ENCODE assay signal across 29 cellular contexts in the genomic region with DNA sequence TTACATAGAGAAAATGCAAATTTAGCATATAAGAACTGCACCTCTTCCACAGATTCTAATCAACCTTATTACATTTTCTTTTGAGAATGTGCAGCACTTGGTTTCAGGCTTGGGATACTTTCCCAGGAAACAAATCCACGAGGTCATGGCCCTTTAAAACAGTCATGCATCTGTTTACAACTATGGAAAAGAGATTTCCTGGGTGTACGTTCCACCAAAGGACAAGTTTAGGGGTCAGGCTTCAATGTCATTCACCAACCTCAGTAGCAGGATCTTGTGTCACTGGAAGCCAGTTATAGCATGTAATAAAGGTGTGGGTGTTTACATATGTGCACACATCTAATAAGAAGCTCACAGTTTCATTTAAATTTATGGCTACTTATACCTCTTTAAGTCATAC. TPM values are rescaled to one million over a fixed set of nuclear protein-coding genes. Genes with fewer than 3 reads are reported as not detected.
DNase-seq lines count a peak whose midpoint lies in the region; ATAC-seq, FAIRE-seq and TF ChIP-seq lines count a peak whose summit lies in the region.
"Had no signal": no experiment of that assay in that cellular context is flagged by ENCODE, and none has a peak within 500 bp of the region (broad histone marks: within the 10 kb centered on the region; RNA-seq: fewer than 3 reads in every experiment).

No MANE protein-coding gene starts in this region.

- POLR2A ChIA-PET in HCT116 (lab: Charles Lee) = interaction anchor here (2.0 kb wide), 1 partner anchor 49 kb away, joined by 11 read pairs; the partner anchor contains the start of gene AREG

- FAIRE-seq in GM19239 (lab: Jason Lieb, UNC) = no peak
- FAIRE-seq: GM18507 had no signal

- TF ChIP-seq POLR2A in HCT116 (IDR thresholded peaks at IDR 0.05; ENCODE audit: borderline replicate concordance, extremely low read depth, insufficient read depth, insufficient read length) (no peak), transverse colon (IDR thresholded peaks at IDR 0.05) (no peak)

- 10% methylated on average over 2 of the region's 2 CpGs; no CpG with 5 or more reads in 1 of the 2 donors for WGBS in transverse colon (ENCODE audit: low coverage in 1 of 2), 2 donors

- peak overlapping the region; percentile 28; the same call in 1 of the 2 replicates for H3K9ac ChIP-seq in HCT116 (ENCODE audit: low read length)

- CTCF ChIA-PET in HCT116 (lab: Charles Lee) = no interaction called here

- H3K27ac ChIP-seq in HCT116 (ENCODE audit: low read depth, low read length) = peak overlapping the region; percentile 86; the same call in 1 of the 2 replicates
- H3K27ac ChIP-seq in transverse colon = peak overlapping the region; percentile 47 to 81 (median 70)
- H3K27ac ChIP-seq: foreskin keratinocyte, right lobe of liver, thyroid gland had no signal

- in situ Hi-C loops in transverse colon (cut with MboI; ENCODE audit: low pct_ligation_motif_present in 1 of 4, low pct_unique_long_range_greater_than_20kb in 1 of 4, low sequenced_read_pairs in 3 of 4) = no loop called here

- no peak for TF ChIP-seq EP300 in transverse colon (IDR thresholded peaks at IDR 0.05; ENCODE audit: low read depth)

- no peak for ATAC-seq in HCT116
- ATAC-seq: foreskin keratinocyte, right lobe of liver, Right ventricle myocardium inferior had no signal

- peak overlapping the region; percentile 62 for H3K4me2 ChIP-seq in HCT116 (ENCODE audit: low read length)

- H4K20me1 ChIP-seq in HCT116 (ENCODE audit: insufficient read depth) = no peaks in the 10 kb centered on the region

- RAD21 ChIA-PET in HCT116 (lab: Charles Lee; ENCODE audit: low non-redundant PET in 1 of 2, low total read pairs in 2 of 2, uncharacterized antibody in 2 of 2, unreplicated experiment in 2 of 2) = no interaction called here

- DNase-seq in HCT116 (ENCODE audit: low read depth, low spot score) (no peak), amniotic epithelial cell (ENCODE audit: low read depth) (peak; percentile 67), fibroblast of villous mesenchyme (ENCODE audit: low read depth) (peak; percentile 93), transverse colon (no peak), NCI-H446 treated with DMSO at 0.1 percent for 48 hours (lab: John Stamatoyannopoulos, UW) (no peak), GM19239 (ENCODE audit: insufficient read length, low spot score) (no peak), AML-193 (lab: John Stamatoyannopoulos, UW) (no peak)
- DNase-seq: activated CD4-positive, alpha-beta T cell treated with anti-CD3 and anti-CD28 coated beads, Interleukin-2, amount 50 U/mL, for 4 hours; activated CD4-positive, CD25-positive, alpha-beta regulatory T cell; activated naive CD4-positive, alpha-beta T cell treated with anti-CD3 and anti-CD28 coated beads, Interleukin-2, amount 10 ng/mL, durations not matched to agents 7 days and 5 days; amygdala; CD8-positive, alpha-beta memory T cell; cerebellar nuclear complex; DMS153; foreskin keratinocyte; GF-D8; H7; NCI-H1105 treated with DMSO at 0.1 percent for 48 hours; NCI-H2029; NCI-H2227 treated with DMSO at 0.1 percent for 48 hours; NCI-H774; right lobe of liver; stimulated activated CD4-positive, alpha-beta T cell treated with anti-CD3 and anti-CD28 coated beads, Interleukin-15, amount 100 ng/mL, for 24 hours; thyroid gland had no signal

- TF ChIP-seq CTCF in HCT116 (IDR thresholded peaks at IDR 0.05 in 2 of 3, conservative IDR thresholded peaks at IDR 0.05 in 1 of 3; ENCODE audit: borderline replicate concordance in 1 of 3, insufficient read depth in 1 of 3, low read depth in 2 of 3, low read length in 2 of 3) (no peak), fibroblast of villous mesenchyme (IDR thresholded peaks at IDR 0.05; ENCODE audit: insufficient read depth, low read depth, low read length) (no peak), transverse colon (IDR thresholded peaks at IDR 0.05) (no peak)

- H3K4me3 ChIP-seq in HCT116 (replicated peaks in 1 of 2; ENCODE audit: low read depth in 1 of 2, low read length in 2 of 2) (no peak overlapping the region), fibroblast of villous mesenchyme (ENCODE audit: low read depth, low read length) (no peak overlapping the region), transverse colon (no peak overlapping the region)
- H3K4me3 ChIP-seq: right lobe of liver, thyroid gland had no signal

- H3K27me3 ChIP-seq in HCT116 (ENCODE audit: insufficient read depth, low read length) (no peaks in the 10 kb centered on the region), transverse colon (no peaks in the 10 kb centered on the region)
- H3K27me3 ChIP-seq: foreskin keratinocyte, right lobe of liver, thyroid gland had no signal

- peak overlapping the region; percentile 25 for H2AFZ ChIP-seq in HCT116 (ENCODE audit: low read depth, low read length, poor library complexity, severe bottlenecking)

- TF ChIP-seq RAD21 in HCT116 (IDR thresholded peaks at IDR 0.05; ENCODE audit: low read depth) = no peak

- H3K79me2 ChIP-seq in HCT116 (ENCODE audit: insufficient read depth, low read length) = no peaks in the 10 kb centered on the region

- H3K9me3 ChIP-seq in HCT116 (ENCODE audit: control insufficient read depth in 1 of 2, insufficient read depth in 1 of 2, low read depth in 1 of 2, low read length in 2 of 2) (no peaks in the 10 kb centered on the region), transverse colon (no peaks in the 10 kb centered on the region)
- H3K9me3 ChIP-seq: right lobe of liver, thyroid gland had no signal

- H3K4me1 ChIP-seq in HCT116 (ENCODE audit: control insufficient read depth in 1 of 2, insufficient read depth in 2 of 2, low read length in 2 of 2) = peaks cover 28 to 73% of the 10 kb centered on the region in 2 experiments
- H3K4me1 ChIP-seq in transverse colon = peaks cover 0 to 19% (median 7%) of the 10 kb centered on the region in 4 donors
- H3K4me1 ChIP-seq: right lobe of liver, thyroid gland had no signal

- BruUV-seq in HCT116 (replicated peaks; lab: Mats Ljungman, UMichigan) = no TSS peak

- H3K9me2 ChIP-seq in HCT116 (ENCODE audit: insufficient read depth) = no peaks in the 10 kb centered on the region; the same call in 1 of the 2 replicates

- intact Hi-C loops in HCT116 (cut with micrococcal nuclease) (no loop called here), transverse colon (cut with DNase I; ENCODE audit: low total_unique reads) (no loop called here)

- no peaks in the 10 kb centered on the region for H3K36me3 ChIP-seq in HCT116 (ENCODE audit: control insufficient read depth in 1 of 2, insufficient read depth in 2 of 2, low read length in 2 of 2)
- H3K36me3 ChIP-seq in transverse colon = no peaks in the 10 kb centered on the region
- H3K36me3 ChIP-seq: right lobe of liver, thyroid gland had no signal

TF ChIP-seq in HCT116, 20 proteins besides CTCF, POLR2A, EP300 and RAD21:
- TF ChIP-seq SIN3A (IDR thresholded peaks at IDR 0.05; ENCODE audit: low read depth) (no peak), ZNF274 (IDR thresholded peaks at IDR 0.05; ENCODE audit: low read depth, low read length) (no peak), FOSL1 (IDR thresholded peaks at IDR 0.05; ENCODE audit: low read depth) (no peak), CBX3 (IDR thresholded peaks at IDR 0.05; ENCODE audit: low read depth) (no peak), JUND (IDR thresholded peaks at IDR 0.05) (no peak), SP1 (IDR thresholded peaks at IDR 0.05; ENCODE audit: low read depth) (no peak), POLR2AphosphoS5 (IDR thresholded peaks at IDR 0.05; ENCODE audit: low read depth, low read length) (no peak), SRF (IDR thresholded peaks at IDR 0.05; ENCODE audit: low read depth) (no peak), ATF3 (IDR thresholded peaks at IDR 0.05) (no peak), YY1 (IDR thresholded peaks at IDR 0.05; ENCODE audit: extremely low read depth, insufficient replicate concordance, low read depth, low read length) (no peak)
- TF ChIP-seq, protein P1, sequence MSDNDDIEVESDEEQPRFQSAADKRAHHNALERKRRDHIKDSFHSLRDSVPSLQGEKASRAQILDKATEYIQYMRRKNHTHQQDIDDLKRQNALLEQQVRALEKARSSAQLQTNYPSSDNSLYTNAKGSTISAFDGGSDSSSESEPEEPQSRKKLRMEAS (IDR thresholded peaks at IDR 0.05) = no peak
- TF ChIP-seq, protein P2, sequence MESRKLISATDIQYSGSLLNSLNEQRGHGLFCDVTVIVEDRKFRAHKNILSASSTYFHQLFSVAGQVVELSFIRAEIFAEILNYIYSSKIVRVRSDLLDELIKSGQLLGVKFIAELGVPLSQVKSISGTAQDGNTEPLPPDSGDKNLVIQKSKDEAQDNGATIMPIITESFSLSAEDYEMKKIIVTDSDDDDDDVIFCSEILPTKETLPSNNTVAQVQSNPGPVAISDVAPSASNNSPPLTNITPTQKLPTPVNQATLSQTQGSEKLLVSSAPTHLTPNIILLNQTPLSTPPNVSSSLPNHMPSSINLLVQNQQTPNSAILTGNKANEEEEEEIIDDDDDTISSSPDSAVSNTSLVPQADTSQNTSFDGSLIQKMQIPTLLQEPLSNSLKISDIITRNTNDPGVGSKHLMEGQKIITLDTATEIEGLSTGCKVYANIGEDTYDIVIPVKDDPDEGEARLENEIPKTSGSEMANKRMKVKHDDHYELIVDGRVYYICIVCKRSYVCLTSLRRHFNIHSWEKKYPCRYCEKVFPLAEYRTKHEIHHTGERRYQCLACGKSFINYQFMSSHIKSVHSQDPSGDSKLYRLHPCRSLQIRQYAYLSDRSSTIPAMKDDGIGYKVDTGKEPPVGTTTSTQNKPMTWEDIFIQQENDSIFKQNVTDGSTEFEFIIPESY (IDR thresholded peaks at IDR 0.05; ENCODE audit: extremely low read depth, insufficient replicate concordance, low read length) = no peak

RNA-seq across cellular contexts. Expression of gene EREG, which starts 30.7 kb away (rescaled TPM):
- total RNA-seq in HCT116 (2021; ENCODE audit: unreplicated experiment) = 498 TPM
- 167 and 184 TPM in 2 replicates for polyA plus RNA-seq in HCT116 (2012)
- total RNA-seq in fibroblast of villous mesenchyme = 1.3 and 5.2 TPM in 2 replicates
- 1 to 10 TPM in 3 of 4 donors, not detected in 1; 1.2 to 4.0 (median 4.0) TPM for total RNA-seq in transverse colon
- total RNA-seq: activated T-helper 1 cell treated with anti-CD3 and anti-CD28 coated beads, Interleukin-12 subunit alpha, Interleukin-12 subunit beta, Interleukin-2, Interleukin-4 antibody, amounts not matched to agents 30 ng/mL and 10 ng/mL and 1 ng/mL, durations not matched to agents 14 hours and 24 hours and 36 hours; B cell; CD8-positive, alpha-beta memory T cell; H7; neural crest cell; Right ventricle myocardium inferior had no signal
- polyA plus RNA-seq: CD8-positive, alpha-beta memory T cell had no signal

RNA-seq across cellular contexts. Expression of gene AREG, which starts 49.3 kb away (rescaled TPM):
- 739 TPM for total RNA-seq in HCT116 (2021; ENCODE audit: unreplicated experiment)
- polyA plus RNA-seq in HCT116 (2012) = 858 and 927 TPM in 2 replicates
- under 0.01 TPM in 1 of 2 replicates, not detected in the other for total RNA-seq in fibroblast of villous mesenchyme
- total RNA-seq in transverse colon = 10 to 100 TPM; 16.4 to 44.2 (median 27.1) TPM
- total RNA-seq: H7, neural crest cell had no signal

Comparison
In these comparisons a context has a peak if more than half of its experiments do, and no peak if none do; other contexts are left out.
1. DNase-seq: peak in amniotic epithelial cell (single experiment) and fibroblast of villous mesenchyme (single experiment); none in HCT116 (single experiment), transverse colon (single experiment), NCI-H446 treated with DMSO at 0.1 percent for 48 hours (single experiment), GM19239 (single experiment) and AML-193 (0 of 2).
2. RNA of gene EREG, which starts 30.7 kb away (total RNA-seq): 498 TPM in HCT116 (single experiment); 1.3 to 5.2 TPM in fibroblast of villous mesenchyme and 1.2 to 4.0 TPM in transverse colon; every median in the first group is over 10 times any median in the second.
3. RNA of gene AREG, which starts 49.3 kb away (total RNA-seq): 739 TPM in HCT116 (single experiment) and 16.4 to 44.2 TPM in transverse colon; under 0.01 TPM in fibroblast of villous mesenchyme; every median in the first group is over 10 times any median in the second.